12 cellular contexts compared by ENCODE assay signal in the genomic region with DNA sequence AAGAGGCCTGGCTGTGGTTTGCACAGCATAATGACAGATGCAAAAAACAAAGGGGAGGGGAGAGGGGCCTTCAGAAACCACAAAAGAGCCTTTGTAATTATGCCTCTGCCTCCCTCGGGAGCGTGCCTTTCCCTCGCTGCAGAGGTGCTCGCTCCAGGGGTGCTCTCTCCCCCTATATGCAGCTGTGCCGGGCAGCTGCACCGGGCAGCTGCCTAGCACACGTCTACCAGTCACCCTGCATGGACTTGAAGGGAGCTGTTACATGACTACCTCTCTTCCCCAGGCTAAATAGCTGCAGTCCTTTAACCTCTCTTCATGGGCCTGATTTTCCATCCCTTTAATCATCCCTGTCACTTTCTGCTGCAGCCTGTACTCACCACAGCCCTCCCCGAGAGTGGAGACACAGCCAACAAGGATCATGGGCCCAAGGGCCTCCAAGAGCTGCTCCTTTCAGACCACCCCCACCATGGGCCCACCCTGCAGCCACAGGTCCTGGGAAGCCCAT.
DNase-seq lines count a peak whose midpoint lies in the region; ATAC-seq and TF ChIP-seq lines count a peak whose summit lies in the region.
"Had no signal": no experiment of that assay in that cellular context is flagged by ENCODE, and none has a peak within 500 bp of the region (broad histone marks: within the 10 kb centered on the region; RNA-seq: fewer than 3 reads in every experiment).

No MANE protein-coding gene starts in this region.

- intact Hi-C loops in activated CD4-positive, alpha-beta T cell treated with anti-CD3 and anti-CD28 coated beads for 36 hours (cut with DNase I, micrococcal nuclease): no loop called here

- H3K27ac Mint-ChIP-seq in WTC11: no peak overlapping the region
- no peak overlapping the region for H3K27ac Mint-ChIP-seq in activated CD4-positive, alpha-beta T cell treated with anti-CD3 and anti-CD28 coated beads for 36 hours
- H3K27ac Mint-ChIP-seq: activated T-helper 17 cell treated with anti-CD3 and anti-CD28 coated beads, Interleukin-2, amount 50 U/mL, for 72 hours; T-helper 1 cell treated with Interleukin-12 subunit alpha and Interleukin-12 subunit beta and Interleukin-4 antibody, amounts not matched to agents 30 μg/mL and 1 μg/mL, for 36 hours had no signal

- in situ Hi-C loops in GM13976 (cut with MboI; ENCODE audit: low sequenced_read_pairs, unreplicated experiment): no loop called here

- POLR2A ChIA-PET in WTC11 (lab: Charles Lee): interaction anchor here (0.7 to 1.2 kb wide), 2 partner anchors 14 to 70 kb away, joined by 4 to 5 read pairs; no protein-coding TSS in a partner anchor
- POLR2A ChIA-PET in activated CD4-positive, alpha-beta T cell treated with anti-CD3 and anti-CD28 coated beads for 36 hours (lab: Charles Lee): interaction anchor here (0.6 kb wide), 1 partner anchor 311 kb away, joined by 3 read pairs; no protein-coding TSS in a partner anchor

- TF ChIP-seq CTCF in WTC11 (IDR thresholded peaks at IDR 0.05) (no peak), GM13976 (IDR thresholded peaks at IDR 0.05; ENCODE audit: borderline replicate concordance, control extremely low read depth, extremely low read depth, insufficient read depth, missing control alignments) (no peak)

- H3K9me3 Mint-ChIP-seq in WTC11: no peaks in the 10 kb centered on the region
- H3K9me3 Mint-ChIP-seq in activated CD4-positive, alpha-beta T cell treated with anti-CD3 and anti-CD28 coated beads for 36 hours (ENCODE audit: low read depth): no peaks in the 10 kb centered on the region
- H3K9me3 Mint-ChIP-seq: activated T-helper 17 cell treated with anti-CD3 and anti-CD28 coated beads, Interleukin-2, amount 50 U/mL, for 72 hours; H9; T-helper 1 cell treated with Interleukin-12 subunit alpha and Interleukin-12 subunit beta and Interleukin-4 antibody, amounts not matched to agents 30 μg/mL and 1 μg/mL, for 36 hours had no signal

- no peaks in the 10 kb centered on the region; the same call in 1 of the 2 replicates for H3K27me3 Mint-ChIP-seq in WTC11 (ENCODE audit: low read depth)
- no peaks in the 10 kb centered on the region for H3K27me3 Mint-ChIP-seq in activated CD4-positive, alpha-beta T cell treated with anti-CD3 and anti-CD28 coated beads for 36 hours

- no peaks in the 10 kb centered on the region for H3K36me3 Mint-ChIP-seq in WTC11
- no peaks in the 10 kb centered on the region for H3K36me3 Mint-ChIP-seq in activated CD4-positive, alpha-beta T cell treated with anti-CD3 and anti-CD28 coated beads for 36 hours (ENCODE audit: low read depth)

- no peak overlapping the region for H3K4me3 Mint-ChIP-seq in WTC11
- H3K4me3 Mint-ChIP-seq in activated CD4-positive, alpha-beta T cell treated with anti-CD3 and anti-CD28 coated beads for 36 hours: no peak overlapping the region
- H3K4me3 Mint-ChIP-seq: activated T-helper 17 cell treated with anti-CD3 and anti-CD28 coated beads, Interleukin-2, amount 50 U/mL, for 72 hours; H9; T-helper 1 cell treated with Interleukin-12 subunit alpha and Interleukin-12 subunit beta and Interleukin-4 antibody, amounts not matched to agents 30 μg/mL and 1 μg/mL, for 36 hours had no signal

- peaks cover 18% of the 10 kb centered on the region for H3K4me1 Mint-ChIP-seq in WTC11
- no peaks in the 10 kb centered on the region for H3K4me1 Mint-ChIP-seq in activated CD4-positive, alpha-beta T cell treated with anti-CD3 and anti-CD28 coated beads for 36 hours

- peak; percentile 52 for ATAC-seq in WTC11
- no peak for ATAC-seq in activated CD4-positive, alpha-beta T cell treated with anti-CD3 and anti-CD28 coated beads for 36 hours
- ATAC-seq: activated T-helper 17 cell treated with anti-CD3 and anti-CD28 coated beads, Interleukin-2, amount 50 U/mL, for 72 hours had no signal

- DNase-seq in A172 (ENCODE audit: low spot score) (peak; percentile 42), NCI-H1092 (lab: John Stamatoyannopoulos, UW) (peak; percentile 9), WTC11 (ENCODE audit: low spot score) (no peak), midbrain (lab: John Stamatoyannopoulos, UW) (peak; percentile 17), H4 (ENCODE audit: low spot score) (no peak), LoVo (ENCODE audit: low spot score) (no peak), GM13976 (ENCODE audit: low spot score) (no peak)
- DNase-seq in activated CD4-positive, alpha-beta T cell treated with anti-CD3 and anti-CD28 coated beads for 36 hours: no peak
- DNase-seq: H9, KG1 had no signal

- CTCF ChIA-PET in WTC11 (lab: Charles Lee): interaction anchor here (0.8 to 3.5 kb wide), 11 partner anchors 9 to 460 kb away, joined by 3 to 20 read pairs (median 4); no protein-coding TSS in a partner anchor
- CTCF ChIA-PET in activated CD4-positive, alpha-beta T cell treated with anti-CD3 and anti-CD28 coated beads for 36 hours (lab: Charles Lee): interaction anchor here (0.6 to 4.3 kb wide), 6 partner anchors 8 to 1315 kb away, joined by 3 to 35 read pairs (median 4); no protein-coding TSS in a partner anchor

TF ChIP-seq in WTC11, 78 proteins besides CTCF, POLR2A, EP300 and RAD21 (continues in another document):
- TF ChIP-seq ZMAT4 (CRISPR knock-in tag; IDR thresholded peaks at IDR 0.05) (no peak), ZNF396 (CRISPR knock-in tag; IDR thresholded peaks at IDR 0.05; ENCODE audit: borderline replicate concordance) (no peak), OVOL2 (CRISPR knock-in tag; IDR thresholded peaks at IDR 0.05; ENCODE audit: borderline replicate concordance) (no peak), ZNF423 (CRISPR knock-in tag; IDR thresholded peaks at IDR 0.05) (no peak), TEAD4 (CRISPR knock-in tag; IDR thresholded peaks at IDR 0.05) (no peak), MAX (CRISPR knock-in tag; IDR thresholded peaks at IDR 0.05) (no peak), ZNF532 (CRISPR knock-in tag; IDR thresholded peaks at IDR 0.05; ENCODE audit: borderline replicate concordance) (no peak), CREB1 (CRISPR knock-in tag; IDR thresholded peaks at IDR 0.05) (no peak), EMX1 (CRISPR knock-in tag; IDR thresholded peaks at IDR 0.05) (no peak)
- TF ChIP-seq, protein P1, sequence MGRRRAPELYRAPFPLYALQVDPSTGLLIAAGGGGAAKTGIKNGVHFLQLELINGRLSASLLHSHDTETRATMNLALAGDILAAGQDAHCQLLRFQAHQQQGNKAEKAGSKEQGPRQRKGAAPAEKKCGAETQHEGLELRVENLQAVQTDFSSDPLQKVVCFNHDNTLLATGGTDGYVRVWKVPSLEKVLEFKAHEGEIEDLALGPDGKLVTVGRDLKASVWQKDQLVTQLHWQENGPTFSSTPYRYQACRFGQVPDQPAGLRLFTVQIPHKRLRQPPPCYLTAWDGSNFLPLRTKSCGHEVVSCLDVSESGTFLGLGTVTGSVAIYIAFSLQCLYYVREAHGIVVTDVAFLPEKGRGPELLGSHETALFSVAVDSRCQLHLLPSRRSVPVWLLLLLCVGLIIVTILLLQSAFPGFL (CRISPR knock-in tag; IDR thresholded peaks at IDR 0.05; ENCODE audit: borderline replicate concordance): no peak

Comparison
In these comparisons a context has a peak if more than half of its experiments do, and no peak if none do; other contexts are left out.
1. DNase-seq: peak in A172 (single experiment), NCI-H1092 (single experiment) and midbrain (single experiment); none in WTC11 (single experiment), H4 (single experiment), activated CD4-positive, alpha-beta T cell treated with anti-CD3 and anti-CD28 coated beads for 36 hours (single experiment), LoVo (single experiment) and GM13976 (single experiment).